Comparison of ENCODE assay signal across 27 cellular contexts in the genomic region with DNA sequence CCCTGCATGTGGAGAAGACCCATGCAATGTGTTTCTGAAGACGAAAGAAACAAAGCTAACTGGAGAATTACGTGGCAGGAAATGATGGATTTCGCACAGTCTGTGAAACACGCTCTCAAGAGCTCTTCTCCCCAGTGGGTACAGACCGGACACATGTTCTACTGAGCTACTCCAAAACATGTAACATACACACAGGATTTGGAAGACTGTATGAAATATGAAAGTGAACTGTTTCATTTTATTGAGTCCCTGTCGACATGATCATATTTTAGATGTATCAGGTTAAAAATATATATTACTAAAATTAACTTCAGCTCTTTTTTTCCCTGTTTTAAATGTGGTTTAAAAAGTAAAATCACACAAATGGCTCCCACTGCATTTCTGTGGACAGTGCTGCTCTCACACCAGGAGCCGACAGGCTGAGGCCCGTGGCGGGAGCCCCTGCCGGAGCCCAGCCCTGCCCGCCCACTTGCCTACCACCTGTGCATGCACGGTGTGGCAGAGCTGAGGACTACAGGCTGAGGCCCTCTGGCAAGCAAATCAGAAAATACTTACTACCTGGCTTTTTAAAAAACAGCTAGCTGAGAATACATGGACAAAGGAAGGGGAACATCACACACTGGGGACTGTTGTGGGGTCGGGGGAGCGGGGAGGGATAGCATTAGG. TPM values are rescaled to one million over a fixed set of nuclear protein-coding genes. Genes with fewer than 3 reads are reported as not detected.
DNase-seq lines count a peak whose midpoint lies in the region; ATAC-seq, FAIRE-seq and TF ChIP-seq lines count a peak whose summit lies in the region.
"Had no signal": no experiment of that assay in that cellular context is flagged by ENCODE, and none has a peak within 500 bp of the region (broad histone marks: within the 10 kb centered on the region; RNA-seq: fewer than 3 reads in every experiment).

No MANE protein-coding gene starts in this region.

- no peak overlapping the region for H4K5ac ChIP-seq in IMR-90 (ENCODE audit: low read depth, low read length)
- no peak overlapping the region for H4K5ac ChIP-seq in H1 (ENCODE audit: insufficient read length, low read depth, low read length)

- H4K20me1 ChIP-seq in IMR-90 (ENCODE audit: insufficient read depth, low read length) (no peaks in the 10 kb centered on the region), H1 (replicated peaks in 1 of 2; ENCODE audit: control insufficient read depth in 1 of 2, insufficient read depth in 2 of 2, low read length in 2 of 2) (no peaks in the 10 kb centered on the region)
- H4K20me1 ChIP-seq: BLaER1 treated with 17β-estradiol and CSF1 and Interleukin-3, amounts not matched to agents 10 nM and 100 nM had no signal

- H3K79me2 ChIP-seq in H1 (ENCODE audit: control insufficient read depth in 1 of 2, insufficient read depth in 2 of 2, low read length in 2 of 2): no peaks in the 10 kb centered on the region
- H3K79me2 ChIP-seq in trophoblast cell (ENCODE audit: control insufficient read depth, insufficient read depth, low read length, poor library complexity): no peaks in the 10 kb centered on the region

- intact Hi-C loops in IMR-90 (cut with micrococcal nuclease) (no loop called here), colonic mucosa (cut with DNase I) (no loop called here)

- H3K27me3 ChIP-seq in IMR-90 (ENCODE audit: control insufficient read depth, insufficient read depth, low read length) (peaks cover 25% of the 10 kb centered on the region), H1 (replicated peaks in 1 of 4; ENCODE audit: control insufficient read depth in 3 of 4, extremely low read depth in 1 of 4, insufficient read depth in 3 of 4, low read length in 3 of 4) (no peaks in the 10 kb centered on the region), trophoblast cell (ENCODE audit: insufficient read depth, low read length) (no peaks in the 10 kb centered on the region), colonic mucosa (no peaks in the 10 kb centered on the region)
- H3K27me3 ChIP-seq: BLaER1 treated with 17β-estradiol and CSF1 and Interleukin-3, amounts not matched to agents 10 nM and 100 nM; SJCRH30 had no signal

- TF ChIP-seq CTCF in AG04449 (IDR thresholded peaks at IDR 0.05; ENCODE audit: insufficient read depth, low read length, missing control alignments) (no peak), IMR-90 (conservative IDR thresholded peaks at IDR 0.05; ENCODE audit: low read depth, low read length) (no peak), H1 (IDR thresholded peaks at IDR 0.05; ENCODE audit: control extremely low read depth in 1 of 3, insufficient read depth in 1 of 3, low read depth in 1 of 3, low read length in 3 of 3) (no peak), colonic mucosa (IDR thresholded peaks at IDR 0.05) (no peak)

- no peak overlapping the region for H3K27ac ChIP-seq in IMR-90 (ENCODE audit: insufficient read depth, low read length)
- no peak overlapping the region for H3K27ac ChIP-seq in H1 (ENCODE audit: low read depth, low read length)
- H3K27ac ChIP-seq in trophoblast cell (ENCODE audit: low read depth, low read length): no peak overlapping the region
- no peak overlapping the region for H3K27ac ChIP-seq in colonic mucosa
- H3K27ac ChIP-seq: BLaER1 treated with 17β-estradiol and CSF1 and Interleukin-3, amounts not matched to agents 10 nM and 100 nM; PC-9; RWPE1; SJCRH30 had no signal

- no peak for TF ChIP-seq POLR2A in IMR-90 (IDR thresholded peaks at IDR 0.05; ENCODE audit: low read depth, low read length)
- TF ChIP-seq POLR2A in H1 (IDR thresholded peaks at IDR 0.05; ENCODE audit: control extremely low read depth in 1 of 2, low read depth in 2 of 2, low read length in 2 of 2): no peak

- in situ Hi-C loops in IMR-90 (cut with MboI; ENCODE audit: low sequenced_read_pairs): no loop called here

- H2BK5ac ChIP-seq in IMR-90 (ENCODE audit: low read depth, low read length, poor library complexity, severe bottlenecking) (no peak overlapping the region), H1 (ENCODE audit: low read depth, low read length) (no peak overlapping the region), trophoblast cell (ENCODE audit: low read depth, low read length, poor library complexity) (no peak overlapping the region)

- H2BK20ac ChIP-seq in IMR-90 (ENCODE audit: low read depth, low read length) (no peak overlapping the region), H1 (ENCODE audit: low read length) (no peak overlapping the region)

- H2BK15ac ChIP-seq in IMR-90 (ENCODE audit: low read depth, low read length) (no peak overlapping the region), H1 (ENCODE audit: low read length) (no peak overlapping the region)

- H4K91ac ChIP-seq in IMR-90 (ENCODE audit: insufficient read depth, low read depth, low read length) (no peak overlapping the region), H1 (replicated peaks; ENCODE audit: insufficient read length, low read length) (peak overlapping the region; percentile 6), trophoblast cell (ENCODE audit: low read depth, low read length) (no peak overlapping the region)

- H2AFZ ChIP-seq in IMR-90 (replicated peaks; ENCODE audit: low read length, poor library complexity): no peak overlapping the region
- H2AFZ ChIP-seq in H1 (ENCODE audit: low read length): no peak overlapping the region
- no peak overlapping the region for H2AFZ ChIP-seq in trophoblast cell (ENCODE audit: insufficient read depth, low read length, poor library complexity)
- H2AFZ ChIP-seq: GM23338, PC-9 had no signal

- H2BK120ac ChIP-seq in IMR-90 (ENCODE audit: low read depth, low read length) (no peak overlapping the region), H1 (replicated peaks; ENCODE audit: low read depth, low read length) (no peak overlapping the region), trophoblast cell (ENCODE audit: insufficient read depth, low read length, poor library complexity) (no peak overlapping the region)

- H3K36me3 ChIP-seq in IMR-90 (ENCODE audit: control insufficient read depth, insufficient read depth, low read length): no peaks in the 10 kb centered on the region
- no peaks in the 10 kb centered on the region for H3K36me3 ChIP-seq in H1 (ENCODE audit: control insufficient read depth in 2 of 4, insufficient read depth in 4 of 4, low read length in 3 of 4)
- H3K36me3 ChIP-seq in trophoblast cell (ENCODE audit: control insufficient read depth in 1 of 2, insufficient read depth in 2 of 2, low read length in 2 of 2): no peaks in the 10 kb centered on the region
- no peaks in the 10 kb centered on the region for H3K36me3 ChIP-seq in colonic mucosa
- H3K36me3 ChIP-seq: BLaER1 treated with 17β-estradiol and CSF1 and Interleukin-3, amounts not matched to agents 10 nM and 100 nM; SJCRH30 had no signal

- H2BK12ac ChIP-seq in H1 (ENCODE audit: low read depth, low read length) (no peak overlapping the region), trophoblast cell (ENCODE audit: low read length) (no peak overlapping the region)

- DNase-seq in AG04449 (ENCODE audit: low read depth, low spot score) (peak; percentile 14), IMR-90 (no peak), H1 (ENCODE audit: low read depth in 1 of 2, low spot score in 2 of 2) (no peak), trophoblast cell (no peak), colonic mucosa (no peak), inferior parietal cortex (ENCODE audit: extremely low spot score) (no peak)
- DNase-seq in activated naive CD4-positive, alpha-beta T cell (lab: John Stamatoyannopoulos, UW): no peak
- DNase-seq: Caco-2; CD4-positive, alpha-beta memory T cell; DMS 273 treated with DMSO at 0.1 percent for 48 hours; DND-41; KBM-7; MM.1S; NCI-H1092; NCI-H1436; NCI-H187 treated with DMSO at 0.1 percent for 48 hours; NCI-H2107; NCI-H446 treated with DMSO at 0.1 percent for 48 hours; NCI-H526 treated with DMSO at 0.1 percent for 48 hours; PC-9; SJCRH30 had no signal

- CTCF ChIA-PET in AG04449 (lab: Yijun Ruan, JAX) (no interaction called here), IMR-90 (lab: Yijun Ruan, JAX) (no interaction called here), H1 (lab: Charles Lee; ENCODE audit: partially characterized antibody) (interaction anchor here (0.8 to 2.8 kb wide), 3 partner anchors 8 to 29 kb away, joined by 3 to 20 read pairs (median 4); no protein-coding TSS in a partner anchor)

- dilution Hi-C loops in IMR-90 (cut with HindIII; ENCODE audit: low sequenced_read_pairs, unreplicated experiment): no loop called here

- BruUV-seq in IMR-90 (replicated peaks; lab: Mats Ljungman, UMichigan): no TSS peak

- no peaks in the 10 kb centered on the region for H3K4me1 ChIP-seq in IMR-90 (ENCODE audit: control insufficient read depth, insufficient read depth, low read length)
- H3K4me1 ChIP-seq in H1 (replicated peaks in 1 of 4; ENCODE audit: control insufficient read depth in 3 of 4, insufficient read depth in 4 of 4, low read length in 3 of 4): no peaks in the 10 kb centered on the region; a peak in 1 of 7 replicates
- no peaks in the 10 kb centered on the region for H3K4me1 ChIP-seq in trophoblast cell (ENCODE audit: control insufficient read depth in 1 of 2, insufficient read depth in 2 of 2, low read length in 2 of 2)
- no peaks in the 10 kb centered on the region for H3K4me1 ChIP-seq in colonic mucosa

- H3K14ac ChIP-seq in IMR-90 (replicated peaks; ENCODE audit: low read depth, low read length) (no peak overlapping the region), H1 (ENCODE audit: insufficient read length) (no peak overlapping the region), trophoblast cell (ENCODE audit: low read length) (no peak overlapping the region)

- H3K23me2 ChIP-seq in H1 (ENCODE audit: low read depth, low read length): no peaks in the 10 kb centered on the region; the same call in 1 of the 2 replicates

- H3K9me1 ChIP-seq in IMR-90 (ENCODE audit: insufficient read depth, low read length): no peaks in the 10 kb centered on the region

- H2AK5ac ChIP-seq in IMR-90 (ENCODE audit: low read depth, low read length) (no peak overlapping the region), H1 (ENCODE audit: low read depth, low read length) (peak overlapping the region; percentile 33; the same call in 1 of the 2 replicates), trophoblast cell (ENCODE audit: low read length) (no peak overlapping the region)

- no peak for TF ChIP-seq EP300 in H1 (IDR thresholded peaks at IDR 0.05; ENCODE audit: borderline replicate concordance in 1 of 2, low read depth in 2 of 2, low read length in 2 of 2)

- H3K23ac ChIP-seq in IMR-90 (ENCODE audit: low read depth, low read length) (no peak overlapping the region), H1 (ENCODE audit: insufficient read length) (no peak overlapping the region), trophoblast cell (ENCODE audit: low read length) (no peak overlapping the region)

- H3K9me3 ChIP-seq in IMR-90 (ENCODE audit: control insufficient read depth, insufficient read depth, low read length) (no peaks in the 10 kb centered on the region), H1 (ENCODE audit: insufficient read depth in 2 of 2, low read depth in 1 of 2, low read length in 1 of 2) (no peaks in the 10 kb centered on the region), trophoblast cell (ENCODE audit: insufficient read depth, low read depth, low read length) (no peaks in the 10 kb centered on the region), colonic mucosa (no peaks in the 10 kb centered on the region)
- H3K9me3 ChIP-seq: BLaER1 treated with 17β-estradiol and CSF1 and Interleukin-3, amounts not matched to agents 10 nM and 100 nM; Caco-2; SJCRH30 had no signal

- H3K56ac ChIP-seq in IMR-90 (ENCODE audit: extremely low read depth, insufficient read depth, low read length) (no peak overlapping the region), H1 (replicated peaks; ENCODE audit: insufficient read length, low read depth, low read length) (no peak overlapping the region)

- H3K79me1 ChIP-seq in IMR-90 (ENCODE audit: low read depth in 1 of 2, low read length in 2 of 2) (no peaks in the 10 kb centered on the region), H1 (ENCODE audit: low read depth, low read length) (no peaks in the 10 kb centered on the region), trophoblast cell (ENCODE audit: low read length) (no peaks in the 10 kb centered on the region)

- no peak for FAIRE-seq in H1 (lab: Jason Lieb, UNC)

- no peak for TF ChIP-seq RAD21 in IMR-90 (IDR thresholded peaks at IDR 0.05; ENCODE audit: low read length)
- no peak for TF ChIP-seq RAD21 in H1 (IDR thresholded peaks at IDR 0.05 in 1 of 2, conservative IDR thresholded peaks at IDR 0.05 in 1 of 2; ENCODE audit: low read depth in 2 of 2, low read length in 2 of 2)

- H3K4me3 ChIP-seq in AG04449 (ENCODE audit: low read depth, low read length) (no peak overlapping the region), IMR-90 (ENCODE audit: insufficient read depth, low read depth, low read length) (no peak overlapping the region), H1 (ENCODE audit: extremely low read depth in 1 of 4, insufficient read depth in 2 of 4, low read depth in 3 of 4, low read length in 4 of 4) (no peak overlapping the region), trophoblast cell (ENCODE audit: low read depth, low read length) (peak overlapping the region; percentile 49), colonic mucosa (no peak overlapping the region)
- H3K4me3 ChIP-seq: BLaER1 treated with 17β-estradiol and CSF1 and Interleukin-3, amounts not matched to agents 10 nM and 100 nM; GM12878; GM23338; PC-9; SJCRH30 had no signal

- no peak overlapping the region for H4K12ac ChIP-seq in trophoblast cell (ENCODE audit: low read depth, low read length)

- WGBS in IMR-90 (ENCODE audit: extremely low coverage in 2 of 2, insufficient read length in 1 of 2), 2 experiments: no CpG with 5 or more reads among the region's 14 CpGs
- WGBS in H1 (ENCODE audit: extremely low coverage in 1 of 2, insufficient coverage in 1 of 2, insufficient read length in 1 of 2, insufficient replicate concordance in 2 of 2, low coverage in 1 of 2, low lambda C conversion rate in 2 of 2, missing lambda C conversion rate in 1 of 2), 2 experiments: 91% methylated on average over 14 of the region's 14 CpGs; no CpG with 5 or more reads in 1 of the 2 experiments
- no CpG with 5 or more reads among the region's 14 CpGs for WGBS in trophoblast cell (ENCODE audit: extremely low coverage, insufficient coverage, insufficient read length)

- H3K4me2 ChIP-seq in IMR-90 (ENCODE audit: low read depth, low read length) (no peak overlapping the region), H1 (ENCODE audit: insufficient read depth in 1 of 2, low read depth in 2 of 2, low read length in 2 of 2) (no peak overlapping the region), trophoblast cell (ENCODE audit: low read length) (no peak overlapping the region)
- H3K4me2 ChIP-seq: BLaER1 treated with 17β-estradiol and CSF1 and Interleukin-3, amounts not matched to agents 10 nM and 100 nM; GM23338; PC-9 had no signal

- POLR2A ChIA-PET in AG04449 (lab: Yijun Ruan, JAX): no interaction called here
- POLR2A ChIA-PET in IMR-90 (lab: Charles Lee; ENCODE audit: unreplicated experiment): no interaction called here
- POLR2A ChIA-PET in H1 (lab: Charles Lee; ENCODE audit: partially characterized antibody): no interaction called here

- ATAC-seq in IMR-90 (ENCODE audit: low read depth) (no peak), GM18867 (IDR thresholded peaks at IDR 0.05; ENCODE audit: unreplicated experiment) (no peak)
- ATAC-seq: GM12878, GM23338, HCT116 had no signal

- H3K18ac ChIP-seq in IMR-90 (ENCODE audit: low read depth, low read length): no peak overlapping the region
- no peak overlapping the region for H3K18ac ChIP-seq in H1 (ENCODE audit: extremely low read depth, low read length)
- H3K18ac ChIP-seq in trophoblast cell (ENCODE audit: low read length): no peak overlapping the region

- H3K4ac ChIP-seq in IMR-90 (ENCODE audit: low read depth, low read length): no peak overlapping the region
- no peak overlapping the region for H3K4ac ChIP-seq in H1 (replicated peaks; ENCODE audit: insufficient read length, low read depth, low read length)
- H3K4ac ChIP-seq in trophoblast cell (ENCODE audit: low read depth, low read length): no peak overlapping the region

- no peak overlapping the region for H3K9ac ChIP-seq in IMR-90 (ENCODE audit: low read depth, low read length)
- no peak overlapping the region for H3K9ac ChIP-seq in H1 (replicated peaks in 1 of 4; ENCODE audit: extremely low read depth in 1 of 4, low read depth in 3 of 4, low read length in 3 of 4)
- no peak overlapping the region for H3K9ac ChIP-seq in trophoblast cell (ENCODE audit: low read length)
- no peak overlapping the region for H3K9ac ChIP-seq in colonic mucosa (ENCODE audit: low read depth in 2 of 2, low read length in 2 of 2)
- H3K9ac ChIP-seq: BLaER1 treated with 17β-estradiol and CSF1 and Interleukin-3, amounts not matched to agents 10 nM and 100 nM had no signal

- peak overlapping the region; percentile 25 for H2AK9ac ChIP-seq in IMR-90 (replicated peaks; ENCODE audit: low read depth, low read length, poor library complexity)

- H4K8ac ChIP-seq in IMR-90 (ENCODE audit: low read depth in 2 of 2, low read length in 2 of 2) (no peak overlapping the region), H1 (ENCODE audit: extremely low read depth, insufficient read depth, low read length) (no peak overlapping the region), trophoblast cell (ENCODE audit: low read depth, low read length) (no peak overlapping the region)

RNA-seq across cellular contexts. Expression of gene NXT1, which starts 58.9 kb away (rescaled TPM):
- total RNA-seq in IMR-90 (2012; rRNA removed) (25.5 and 25.8 TPM in 2 replicates), colonic mucosa (10 to 100 TPM; 12.4 to 16.6 TPM)
- polyA plus RNA-seq in IMR-90 (2012; rRNA removed) (23.6 and 27.0 TPM in 2 replicates), H1 (2011; rRNA removed) (24.3 and 26.5 TPM in 2 replicates)
- polyA plus RNA-seq in IMR-90 (2012; cell fraction: cytosol; rRNA removed): 23.5 and 23.8 TPM in 2 replicates
- polyA plus RNA-seq in IMR-90 (2012; cell fraction: nucleus; rRNA removed; ENCODE audit: low replicate concordance): 12.7 and 21.3 TPM in 2 replicates
- 20.4 and 23.1 TPM in 2 replicates for total RNA-seq in H1 (2021; fragmentation: NEBNext Ultra II Directional; extraction: Animal tissue kit (Norgen Biotek cat#: 25700))
- polyA plus RNA-seq in H1 (2011; cell fraction: cytosol; rRNA removed): 24.9 TPM
- 19.2 TPM for polyA plus RNA-seq in H1 (2011; cell fraction: nucleus; rRNA removed)
- polyA plus RNA-seq in H1 (2012, experiment 1 of 2): 15.1 to 22.8 TPM (median 18.6 TPM) in 4 replicates
- 26.4 TPM for polyA plus RNA-seq in H1 (2012, experiment 2 of 2)
- polyA plus RNA-seq in H1 (2013, experiment 1 of 2): 23.3 TPM
- 22.5 TPM for polyA plus RNA-seq in H1 (2013, experiment 2 of 2)
- polyA minus RNA-seq in H1 (2011; rRNA and poly(A)+ RNA removed): 13.0 and 14.3 TPM in 2 replicates
- polyA minus RNA-seq in H1 (2011; cell fraction: cytosol; rRNA and poly(A)+ RNA removed): 9.3 TPM
- 7.2 TPM for polyA minus RNA-seq in H1 (2011; cell fraction: nucleus; rRNA and poly(A)+ RNA removed)
- 20.2 TPM in 2 replicates for polyA plus RNA-seq in trophoblast cell (2013)
